21 cellular contexts compared by ENCODE assay signal in genomic region chr6:110432285-110432899, GRCh38. TPM values are rescaled to one million over a fixed set of nuclear protein-coding genes. Genes with fewer than 3 reads are reported as not detected.
"Had no signal": no experiment of that assay in that cellular context is flagged by ENCODE, and none has a peak within 500 bp of the region (broad histone marks: within the 10 kb centered on the region; RNA-seq: fewer than 3 reads in every experiment).

No MANE protein-coding gene starts in this region.

- H3K4me1 Mint-ChIP-seq: activated CD4-positive, alpha-beta T cell treated with anti-CD3 and anti-CD28 coated beads for 36 hours; activated naive CD8-positive, alpha-beta T cell treated with anti-CD3 and anti-CD28 coated beads, Interleukin-2, amount 10 ng/mL, durations not matched to agents 7 days and 5 days; brain had no signal

- H3K27me3 Mint-ChIP-seq: activated CD8-positive, alpha-beta T cell treated with anti-CD3 and anti-CD28 coated beads for 36 hours; naive B cell had no signal

- H3K4me3 ChIP-seq: colonic mucosa, right atrium auricular region, skin epidermis, transverse colon had no signal

- H3K27me3 ChIP-seq: colonic mucosa, right atrium auricular region, transverse colon had no signal

- ATAC-seq: activated CD4-positive, alpha-beta T cell treated with anti-CD3 and anti-CD28 coated beads for 36 hours; activated CD8-positive, alpha-beta T cell treated with anti-CD3 and anti-CD28 coated beads for 36 hours; esophagus mucosa had no signal

- H3K9me3 ChIP-seq: colonic mucosa, transverse colon had no signal

- DNase-seq: activated CD4-positive, alpha-beta T cell treated with anti-CD3 and anti-CD28 coated beads for 36 hours; activated CD8-positive, alpha-beta memory T cell treated with anti-CD3 and anti-CD28 coated beads, Interleukin-2, amount 50 U/mL, for 4 hours; activated CD8-positive, alpha-beta T cell treated with anti-CD3 and anti-CD28 coated beads for 36 hours; activated gamma-delta T cell treated with Interleukin-2 at 50 U/mL for 16 hours; activated naive CD8-positive, alpha-beta T cell treated with anti-CD3 and anti-CD28 coated beads, Interleukin-2, amount 10 ng/mL, durations not matched to agents 7 days and 5 days; activated T-cell treated with anti-CD3 and anti-CD28 coated beads, Interleukin-2, amount 50 U/mL, for 48 hours; central memory CD4-positive, alpha-beta T cell; colonic mucosa; islet precursor cell; naive B cell; stimulated activated CD4-positive, alpha-beta T cell treated with anti-CD3 and anti-CD28 coated beads, Interleukin-15, amount 100 ng/mL, for 24 hours; stimulated activated CD4-positive, alpha-beta T cell treated with anti-CD3 and anti-CD28 coated beads, Interleukin-4, amount 100 ng/mL, for 1 hour; stimulated activated naive CD4-positive, alpha-beta T cell; transverse colon; WERI-Rb-1 had no signal

- H3K36me3 Mint-ChIP-seq: activated naive CD8-positive, alpha-beta T cell treated with anti-CD3 and anti-CD28 coated beads, Interleukin-2, amount 10 ng/mL, durations not matched to agents 7 days and 5 days; brain; naive B cell had no signal

- H3K4me3 Mint-ChIP-seq: activated CD4-positive, alpha-beta T cell treated with anti-CD3 and anti-CD28 coated beads for 36 hours; activated CD8-positive, alpha-beta T cell treated with anti-CD3 and anti-CD28 coated beads for 36 hours; activated naive CD8-positive, alpha-beta T cell treated with anti-CD3 and anti-CD28 coated beads, Interleukin-2, amount 10 ng/mL, durations not matched to agents 7 days and 5 days; brain; naive B cell had no signal

- H3K36me3 ChIP-seq: colonic mucosa, right atrium auricular region, transverse colon, WERI-Rb-1 had no signal

- H3K27ac Mint-ChIP-seq: activated CD4-positive, alpha-beta T cell treated with anti-CD3 and anti-CD28 coated beads for 36 hours; activated CD8-positive, alpha-beta T cell treated with anti-CD3 and anti-CD28 coated beads for 36 hours; activated naive CD8-positive, alpha-beta T cell treated with anti-CD3 and anti-CD28 coated beads, Interleukin-2, amount 10 ng/mL, durations not matched to agents 7 days and 5 days; brain had no signal

- H3K27ac ChIP-seq: colonic mucosa, parathyroid adenoma, right atrium auricular region, skin epidermis, transverse colon, WERI-Rb-1 had no signal

- H3K4me1 ChIP-seq: colonic mucosa, parathyroid adenoma, transverse colon had no signal

- H3K9me3 Mint-ChIP-seq: activated CD8-positive, alpha-beta T cell treated with anti-CD3 and anti-CD28 coated beads for 36 hours; activated naive CD8-positive, alpha-beta T cell treated with anti-CD3 and anti-CD28 coated beads, Interleukin-2, amount 10 ng/mL, durations not matched to agents 7 days and 5 days had no signal

RNA-seq across cellular contexts. Expression of gene DDO, which starts 17.0 kb away (rescaled TPM):
- total RNA-seq: activated CD4-positive, alpha-beta T cell treated with anti-CD3 and anti-CD28 coated beads for 36 hours; activated CD8-positive, alpha-beta T cell treated with anti-CD3 and anti-CD28 coated beads for 36 hours; activated naive CD8-positive, alpha-beta T cell treated with anti-CD3 and anti-CD28 coated beads, Interleukin-2, amount 10 ng/mL, durations not matched to agents 7 days and 5 days had no signal

RNA-seq across cellular contexts. Expression of gene SLC22A16, which starts 44.0 kb away (rescaled TPM):
- total RNA-seq: activated CD4-positive, alpha-beta T cell treated with anti-CD3 and anti-CD28 coated beads for 36 hours; activated CD8-positive, alpha-beta T cell treated with anti-CD3 and anti-CD28 coated beads for 36 hours; activated naive CD8-positive, alpha-beta T cell treated with anti-CD3 and anti-CD28 coated beads, Interleukin-2, amount 10 ng/mL, durations not matched to agents 7 days and 5 days; esophagus mucosa; mononuclear cell; right atrium auricular region; transverse colon had no signal
